Comparison of ENCODE assay signal across 1 cellular context in genomic region chr1:54291276-54292014, GRCh38.
TF ChIP-seq lines count a peak whose summit lies in the region.

No MANE protein-coding gene starts in this region.

TF ChIP-seq in WTC11, 78 proteins besides CTCF, POLR2A, EP300 and RAD21 (continued from another document):
- no peak for TF ChIP-seq ARID4B (CRISPR knock-in tag; IDR thresholded peaks at IDR 0.05; ENCODE audit: borderline replicate concordance)
- no peak for TF ChIP-seq MAX (CRISPR knock-in tag; IDR thresholded peaks at IDR 0.05)
- no peak for TF ChIP-seq ATF1 (CRISPR knock-in tag; IDR thresholded peaks at IDR 0.05)
- TF ChIP-seq ZNF138 (CRISPR knock-in tag; conservative IDR thresholded peaks at IDR 0.05) = no peak
- TF ChIP-seq GABPB1 (CRISPR knock-in tag; IDR thresholded peaks at IDR 0.05) = no peak
- TF ChIP-seq JUN (CRISPR knock-in tag; IDR thresholded peaks at IDR 0.05) = no peak
